In the genomic region with DNA sequence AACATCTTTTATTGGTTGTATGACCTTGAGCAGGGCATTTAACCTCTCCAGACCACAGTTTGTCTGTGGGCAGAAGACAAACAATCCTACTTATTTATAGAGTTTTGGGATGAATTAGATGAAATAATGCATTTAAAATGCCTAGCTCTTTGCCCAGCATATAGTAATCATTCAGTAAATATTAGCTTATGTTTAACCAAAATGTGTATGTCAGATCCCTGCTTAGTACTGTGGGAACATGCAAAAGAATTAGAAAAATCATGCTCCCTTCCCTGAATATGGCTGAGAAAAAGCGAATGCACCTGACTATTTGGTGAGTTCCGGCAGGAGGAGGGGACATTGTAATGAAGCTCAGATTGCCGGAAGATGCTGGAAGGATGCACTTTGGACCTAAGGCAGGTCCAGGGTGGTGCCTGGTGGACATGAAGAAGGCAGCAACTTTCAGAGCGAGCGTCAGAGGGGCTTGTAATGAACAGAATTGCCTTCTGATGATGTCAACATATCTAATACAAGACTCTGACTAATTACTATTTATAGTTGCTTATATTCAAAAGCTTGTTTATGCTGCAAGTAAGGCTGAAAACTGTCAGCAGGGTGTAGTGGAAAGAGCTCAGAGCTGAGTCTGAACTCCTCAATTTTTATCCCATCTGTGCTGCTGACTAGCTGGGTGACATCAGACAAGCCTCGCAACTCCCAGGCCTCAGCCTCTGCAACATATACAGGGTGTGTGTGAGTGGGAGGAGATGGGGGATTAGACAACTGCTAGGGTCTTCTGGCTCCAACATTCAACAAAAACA, we compare ENCODE assay signal across 12 cellular contexts.
A peak's percentile ranks its signal among the peaks of the same experiment; 100 is the strongest.
DNase-seq lines count a peak whose midpoint lies in the region; ATAC-seq and TF ChIP-seq lines count a peak whose summit lies in the region.
"Had no signal": no experiment of that assay in that cellular context is flagged by ENCODE, and none has a peak within 500 bp of the region (broad histone marks: within the 10 kb centered on the region; RNA-seq: fewer than 3 reads in every experiment).

No MANE protein-coding gene starts in this region.

- H3K4me3 ChIP-seq in HAP-1, result no peak overlapping the region
- H3K4me3 ChIP-seq: Peyer's patch had no signal

- H3K27ac Mint-ChIP-seq in activated CD8-positive, alpha-beta T cell treated with anti-CD3 and anti-CD28 coated beads for 36 hours, result peak overlapping the region; percentile 15
- H3K27ac Mint-ChIP-seq in activated CD8-positive, alpha-beta T cell treated with anti-CD3 and anti-CD28 coated beads, Interleukin-2, amount 10 ng/mL, durations not matched to agents 7 days and 5 days, result no peak overlapping the region
- peak overlapping the region; percentile 75 for H3K27ac Mint-ChIP-seq in activated T-helper 17 cell treated with anti-CD3 and anti-CD28 coated beads, Interleukin-2, amount 50 U/mL, for 72 hours
- H3K27ac Mint-ChIP-seq: dendritic cell treated with granulocyte-macrophage colony-stimulating factor and Interleukin-4, amounts not matched to agents 40 ng/mL and 50 ng/mL, for 4 days had no signal

- peaks cover 45% of the 10 kb centered on the region for H3K36me3 Mint-ChIP-seq in activated CD8-positive, alpha-beta T cell treated with anti-CD3 and anti-CD28 coated beads for 36 hours (ENCODE audit: low read depth)
- H3K36me3 Mint-ChIP-seq in activated CD8-positive, alpha-beta T cell treated with anti-CD3 and anti-CD28 coated beads, Interleukin-2, amount 10 ng/mL, durations not matched to agents 7 days and 5 days (ENCODE audit: low read depth), result peaks cover 34% of the 10 kb centered on the region
- H3K36me3 Mint-ChIP-seq in activated T-helper 17 cell treated with anti-CD3 and anti-CD28 coated beads, Interleukin-2, amount 50 U/mL, for 72 hours (ENCODE audit: low read depth), result peaks cover 39% of the 10 kb centered on the region

- no peaks in the 10 kb centered on the region for H3K27me3 ChIP-seq in layer of hippocampus (ENCODE audit: control insufficient read depth, insufficient read depth, low read length)
- no peaks in the 10 kb centered on the region for H3K27me3 ChIP-seq in HAP-1 (ENCODE audit: low read depth)
- H3K27me3 ChIP-seq: Peyer's patch had no signal

- DNase-seq in activated CD8-positive, alpha-beta T cell treated with anti-CD3 and anti-CD28 coated beads for 36 hours, result no peak
- no peak for DNase-seq in activated CD8-positive, alpha-beta T cell treated with anti-CD3 and anti-CD28 coated beads, Interleukin-2, amount 10 ng/mL, durations not matched to agents 7 days and 5 days
- DNase-seq in superior temporal gyrus (ENCODE audit: extremely low spot score), result peak; percentile 69
- DNase-seq in HAP-1 (ENCODE audit: low spot score in 2 of 2), result no peak
- DNase-seq: NCI-H226; stimulated activated CD4-positive, alpha-beta T cell treated with anti-CD3 and anti-CD28 coated beads, Interleukin-4, amount 100 ng/mL, for 24 hours had no signal

- in situ Hi-C loops in HAP-1 (cut with MboI; ENCODE audit: low sequenced_read_pairs), result no loop called here

- no peaks in the 10 kb centered on the region for H3K27me3 Mint-ChIP-seq in activated CD8-positive, alpha-beta T cell treated with anti-CD3 and anti-CD28 coated beads for 36 hours
- no peaks in the 10 kb centered on the region for H3K27me3 Mint-ChIP-seq in activated CD8-positive, alpha-beta T cell treated with anti-CD3 and anti-CD28 coated beads, Interleukin-2, amount 10 ng/mL, durations not matched to agents 7 days and 5 days (ENCODE audit: low read depth)
- H3K27me3 Mint-ChIP-seq in activated T-helper 17 cell treated with anti-CD3 and anti-CD28 coated beads, Interleukin-2, amount 50 U/mL, for 72 hours, result no peaks in the 10 kb centered on the region
- H3K27me3 Mint-ChIP-seq: dendritic cell treated with granulocyte-macrophage colony-stimulating factor and Interleukin-4, amounts not matched to agents 40 ng/mL and 50 ng/mL, for 4 days had no signal

- POLR2A ChIA-PET in activated CD8-positive, alpha-beta T cell treated with anti-CD3 and anti-CD28 coated beads for 36 hours (lab: Charles Lee), result interaction anchor here (0.7 to 1.0 kb wide), 3 partner anchors 13 to 228 kb away, joined by 3 to 4 read pairs (median 3); no protein-coding TSS in a partner anchor
- POLR2A ChIA-PET in activated CD8-positive, alpha-beta T cell treated with anti-CD3 and anti-CD28 coated beads, Interleukin-2, amount 10 ng/mL, durations not matched to agents 7 days and 5 days (lab: Charles Lee), result no interaction called here

- H3K4me1 Mint-ChIP-seq in activated CD8-positive, alpha-beta T cell treated with anti-CD3 and anti-CD28 coated beads for 36 hours (ENCODE audit: low read depth), result peaks cover 69% of the 10 kb centered on the region
- peaks cover 62% of the 10 kb centered on the region for H3K4me1 Mint-ChIP-seq in activated CD8-positive, alpha-beta T cell treated with anti-CD3 and anti-CD28 coated beads, Interleukin-2, amount 10 ng/mL, durations not matched to agents 7 days and 5 days (ENCODE audit: low read depth)
- peaks cover 50% of the 10 kb centered on the region for H3K4me1 Mint-ChIP-seq in activated T-helper 17 cell treated with anti-CD3 and anti-CD28 coated beads, Interleukin-2, amount 50 U/mL, for 72 hours

- H3K4me1 ChIP-seq in HAP-1, result peaks cover 7% of the 10 kb centered on the region

- no peaks in the 10 kb centered on the region for H3K36me3 ChIP-seq in HAP-1 (replicated peaks)
- H3K36me3 ChIP-seq: Peyer's patch had no signal

- intact Hi-C loops in activated CD8-positive, alpha-beta T cell treated with anti-CD3 and anti-CD28 coated beads for 36 hours (cut with micrococcal nuclease), result no loop called here

- no peak for ATAC-seq in activated CD8-positive, alpha-beta T cell treated with anti-CD3 and anti-CD28 coated beads for 36 hours
- ATAC-seq in activated CD8-positive, alpha-beta T cell treated with anti-CD3 and anti-CD28 coated beads, Interleukin-2, amount 10 ng/mL, durations not matched to agents 7 days and 5 days, result no peak
- no peak for ATAC-seq in activated T-helper 17 cell treated with anti-CD3 and anti-CD28 coated beads, Interleukin-2, amount 50 U/mL, for 72 hours (replicated peaks)
- ATAC-seq in GM19463 (IDR thresholded peaks at IDR 0.05; ENCODE audit: unreplicated experiment) (no peak), GM21717 (IDR thresholded peaks at IDR 0.05; ENCODE audit: unreplicated experiment) (no peak)

- no peak overlapping the region for H3K4me3 Mint-ChIP-seq in activated CD8-positive, alpha-beta T cell treated with anti-CD3 and anti-CD28 coated beads for 36 hours
- no peak overlapping the region for H3K4me3 Mint-ChIP-seq in activated CD8-positive, alpha-beta T cell treated with anti-CD3 and anti-CD28 coated beads, Interleukin-2, amount 10 ng/mL, durations not matched to agents 7 days and 5 days
- H3K4me3 Mint-ChIP-seq in activated T-helper 17 cell treated with anti-CD3 and anti-CD28 coated beads, Interleukin-2, amount 50 U/mL, for 72 hours, result peak overlapping the region; percentile 47
- H3K4me3 Mint-ChIP-seq: dendritic cell treated with granulocyte-macrophage colony-stimulating factor and Interleukin-4, amounts not matched to agents 40 ng/mL and 50 ng/mL, for 4 days had no signal

- peak overlapping the region; percentile 80 for H3K27ac ChIP-seq in layer of hippocampus (ENCODE audit: low read depth, low read length)

- H3K9me3 Mint-ChIP-seq in activated CD8-positive, alpha-beta T cell treated with anti-CD3 and anti-CD28 coated beads for 36 hours, result peaks cover 6% of the 10 kb centered on the region
- H3K9me3 Mint-ChIP-seq in activated CD8-positive, alpha-beta T cell treated with anti-CD3 and anti-CD28 coated beads, Interleukin-2, amount 10 ng/mL, durations not matched to agents 7 days and 5 days (ENCODE audit: insufficient read depth), result no peaks in the 10 kb centered on the region
- H3K9me3 Mint-ChIP-seq in activated T-helper 17 cell treated with anti-CD3 and anti-CD28 coated beads, Interleukin-2, amount 50 U/mL, for 72 hours, result no peaks in the 10 kb centered on the region

- CTCF ChIA-PET in activated CD8-positive, alpha-beta T cell treated with anti-CD3 and anti-CD28 coated beads for 36 hours (lab: Charles Lee), result interaction anchor here (1.1 kb wide), 1 partner anchor 12 kb away, joined by 3 read pairs; no protein-coding TSS in a partner anchor
- CTCF ChIA-PET in activated CD8-positive, alpha-beta T cell treated with anti-CD3 and anti-CD28 coated beads, Interleukin-2, amount 10 ng/mL, durations not matched to agents 7 days and 5 days (lab: Charles Lee), result interaction anchor here (0.9 kb wide), 1 partner anchor 102 kb away, joined by 3 read pairs; no protein-coding TSS in a partner anchor

- H3K9me3 ChIP-seq in HAP-1, result no peaks in the 10 kb centered on the region
- H3K9me3 ChIP-seq: Peyer's patch had no signal

- no peak for TF ChIP-seq CTCF in activated CD8-positive, alpha-beta T cell treated with anti-CD3 and anti-CD28 coated beads for 36 hours (IDR thresholded peaks at IDR 0.05)
